In genomic region chr1:40161125-40161887, GRCh38 we compare ENCODE assay signal across 8 cellular contexts. TPM values are rescaled to one million over a fixed set of nuclear protein-coding genes. Genes with fewer than 3 reads are reported as not detected.
DNase-seq lines count a peak whose midpoint lies in the region; ATAC-seq and TF ChIP-seq lines count a peak whose summit lies in the region.

A gene with protein sequence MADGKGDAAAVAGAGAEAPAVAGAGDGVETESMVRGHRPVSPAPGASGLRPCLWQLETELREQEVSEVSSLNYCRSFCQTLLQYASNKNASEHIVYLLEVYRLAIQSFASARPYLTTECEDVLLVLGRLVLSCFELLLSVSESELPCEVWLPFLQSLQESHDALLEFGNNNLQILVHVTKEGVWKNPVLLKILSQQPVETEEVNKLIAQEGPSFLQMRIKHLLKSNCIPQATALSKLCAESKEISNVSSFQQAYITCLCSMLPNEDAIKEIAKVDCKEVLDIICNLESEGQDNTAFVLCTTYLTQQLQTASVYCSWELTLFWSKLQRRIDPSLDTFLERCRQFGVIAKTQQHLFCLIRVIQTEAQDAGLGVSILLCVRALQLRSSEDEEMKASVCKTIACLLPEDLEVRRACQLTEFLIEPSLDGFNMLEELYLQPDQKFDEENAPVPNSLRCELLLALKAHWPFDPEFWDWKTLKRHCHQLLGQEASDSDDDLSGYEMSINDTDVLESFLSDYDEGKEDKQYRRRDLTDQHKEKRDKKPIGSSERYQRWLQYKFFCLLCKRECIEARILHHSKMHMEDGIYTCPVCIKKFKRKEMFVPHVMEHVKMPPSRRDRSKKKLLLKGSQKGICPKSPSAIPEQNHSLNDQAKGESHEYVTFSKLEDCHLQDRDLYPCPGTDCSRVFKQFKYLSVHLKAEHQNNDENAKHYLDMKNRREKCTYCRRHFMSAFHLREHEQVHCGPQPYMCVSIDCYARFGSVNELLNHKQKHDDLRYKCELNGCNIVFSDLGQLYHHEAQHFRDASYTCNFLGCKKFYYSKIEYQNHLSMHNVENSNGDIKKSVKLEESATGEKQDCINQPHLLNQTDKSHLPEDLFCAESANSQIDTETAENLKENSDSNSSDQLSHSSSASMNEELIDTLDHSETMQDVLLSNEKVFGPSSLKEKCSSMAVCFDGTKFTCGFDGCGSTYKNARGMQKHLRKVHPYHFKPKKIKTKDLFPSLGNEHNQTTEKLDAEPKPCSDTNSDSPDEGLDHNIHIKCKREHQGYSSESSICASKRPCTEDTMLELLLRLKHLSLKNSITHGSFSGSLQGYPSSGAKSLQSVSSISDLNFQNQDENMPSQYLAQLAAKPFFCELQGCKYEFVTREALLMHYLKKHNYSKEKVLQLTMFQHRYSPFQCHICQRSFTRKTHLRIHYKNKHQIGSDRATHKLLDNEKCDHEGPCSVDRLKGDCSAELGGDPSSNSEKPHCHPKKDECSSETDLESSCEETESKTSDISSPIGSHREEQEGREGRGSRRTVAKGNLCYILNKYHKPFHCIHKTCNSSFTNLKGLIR (N-terminal part only) (plus strand): TSS chr1:40161387. CDS start chr1:40161400, 13 bp downstream.

- DNase-seq in NCI-H82 (lab: John Stamatoyannopoulos, UW) (peak; percentile 97), dermis microvascular lymphatic vessel endothelial cell (ENCODE audit: low read depth in 2 of 2) (peak; percentile 87 to 95)
- peak; percentile 94 to 95 for DNase-seq in activated CD4-positive, alpha-beta T cell treated with anti-CD3 and anti-CD28 coated beads, Interleukin-2, amount 50 U/mL, for 4 hours
- DNase-seq in stimulated activated CD4-positive, alpha-beta T cell treated with anti-CD3 and anti-CD28 coated beads, Interleukin-4, amount 100 ng/mL, for 1 hour, result peak; percentile 97

- under 1% methylated on average over 62 of the region's 62 CpGs for WGBS in liver

- peak within 1 kb of the TSS; percentile 69 to 95 (median 85) for H3K4me3 ChIP-seq in liver (ENCODE audit: low read depth in 1 of 3, low read length in 3 of 3)

- H3K9ac ChIP-seq in liver (ENCODE audit: low read depth in 1 of 2, low read length in 2 of 2), result peak within 1 kb of the TSS; percentile 99

- H3K36me3 ChIP-seq in liver (ENCODE audit: control insufficient read depth in 4 of 4, insufficient read depth in 3 of 4, low read depth in 1 of 4, low read length in 3 of 4), result no peaks in the 10 kb centered on the region

- peaks cover 6 to 33% (median 21%) of the 10 kb centered on the region in 4 donors for H3K4me1 ChIP-seq in liver (ENCODE audit: control insufficient read depth in 4 of 4, insufficient read depth in 4 of 4, low read length in 3 of 4)

- H3K27me3 ChIP-seq in liver (ENCODE audit: control insufficient read depth in 4 of 4, insufficient read depth in 4 of 4, low read length in 3 of 4), result no peaks in the 10 kb centered on the region

- H3K27ac ChIP-seq in C4-2B, result peak within 1 kb of the TSS; percentile 89
- peak within 1 kb of the TSS; percentile 81 to 98 for H3K27ac ChIP-seq in liver (ENCODE audit: low read depth in 1 of 2, low read length in 2 of 2)

- TF ChIP-seq CTCF in C4-2B (conservative IDR thresholded peaks at IDR 0.05) (no peak), liver (IDR thresholded peaks at IDR 0.05; ENCODE audit: low read depth, low read length, missing input control) (peak; percentile 6)

- TF ChIP-seq RAD21 in liver (IDR thresholded peaks at IDR 0.05), result peak in 1 of 2 donors; percentile 11

- H3K9me3 ChIP-seq in liver (ENCODE audit: control insufficient read depth in 4 of 4, low read length in 3 of 4), result no peaks in the 10 kb centered on the region

- peak; percentile 93 for ATAC-seq in GM19397 (IDR thresholded peaks at IDR 0.05; ENCODE audit: unreplicated experiment)
- ATAC-seq in HG03565 (IDR thresholded peaks at IDR 0.05; ENCODE audit: unreplicated experiment), result peak; percentile 81

TF ChIP-seq in liver, 16 proteins besides CTCF, POLR2A, EP300 and RAD21:
- TF ChIP-seq FOXA1 (IDR thresholded peaks at IDR 0.05), result no peak
- TF ChIP-seq TAF1 (conservative IDR thresholded peaks at IDR 0.05), result peak; percentile 56
- no peak for TF ChIP-seq HNF4G (IDR thresholded peaks at IDR 0.05)
- peak in 1 of 2 donors; percentile 21 for TF ChIP-seq JUND (IDR thresholded peaks at IDR 0.05)
- TF ChIP-seq, protein P1, sequence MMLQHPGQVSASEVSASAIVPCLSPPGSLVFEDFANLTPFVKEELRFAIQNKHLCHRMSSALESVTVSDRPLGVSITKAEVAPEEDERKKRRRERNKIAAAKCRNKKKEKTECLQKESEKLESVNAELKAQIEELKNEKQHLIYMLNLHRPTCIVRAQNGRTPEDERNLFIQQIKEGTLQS (IDR thresholded peaks at IDR 0.05), result no peak
- peak in 1 of 2 donors; percentile 72 for TF ChIP-seq GABPA (IDR thresholded peaks at IDR 0.05 in 1 of 2, conservative IDR thresholded peaks at IDR 0.05 in 1 of 2)
- TF ChIP-seq NR2F2 (IDR thresholded peaks at IDR 0.05), result peak; percentile 84
- TF ChIP-seq ZBTB33 (IDR thresholded peaks at IDR 0.05), result no peak
- peak; percentile 78 for TF ChIP-seq SP1 (IDR thresholded peaks at IDR 0.05)
- peak in 1 of 2 donors; percentile 18 for TF ChIP-seq HNF4A (conservative IDR thresholded peaks at IDR 0.05)
- peak; percentile 95 to 99 for TF ChIP-seq EGR1 (IDR thresholded peaks at IDR 0.05; ENCODE audit: low read depth in 2 of 2)
- TF ChIP-seq RXRA (IDR thresholded peaks at IDR 0.05), result peak; percentile 54 to 58
- TF ChIP-seq, protein P2, sequence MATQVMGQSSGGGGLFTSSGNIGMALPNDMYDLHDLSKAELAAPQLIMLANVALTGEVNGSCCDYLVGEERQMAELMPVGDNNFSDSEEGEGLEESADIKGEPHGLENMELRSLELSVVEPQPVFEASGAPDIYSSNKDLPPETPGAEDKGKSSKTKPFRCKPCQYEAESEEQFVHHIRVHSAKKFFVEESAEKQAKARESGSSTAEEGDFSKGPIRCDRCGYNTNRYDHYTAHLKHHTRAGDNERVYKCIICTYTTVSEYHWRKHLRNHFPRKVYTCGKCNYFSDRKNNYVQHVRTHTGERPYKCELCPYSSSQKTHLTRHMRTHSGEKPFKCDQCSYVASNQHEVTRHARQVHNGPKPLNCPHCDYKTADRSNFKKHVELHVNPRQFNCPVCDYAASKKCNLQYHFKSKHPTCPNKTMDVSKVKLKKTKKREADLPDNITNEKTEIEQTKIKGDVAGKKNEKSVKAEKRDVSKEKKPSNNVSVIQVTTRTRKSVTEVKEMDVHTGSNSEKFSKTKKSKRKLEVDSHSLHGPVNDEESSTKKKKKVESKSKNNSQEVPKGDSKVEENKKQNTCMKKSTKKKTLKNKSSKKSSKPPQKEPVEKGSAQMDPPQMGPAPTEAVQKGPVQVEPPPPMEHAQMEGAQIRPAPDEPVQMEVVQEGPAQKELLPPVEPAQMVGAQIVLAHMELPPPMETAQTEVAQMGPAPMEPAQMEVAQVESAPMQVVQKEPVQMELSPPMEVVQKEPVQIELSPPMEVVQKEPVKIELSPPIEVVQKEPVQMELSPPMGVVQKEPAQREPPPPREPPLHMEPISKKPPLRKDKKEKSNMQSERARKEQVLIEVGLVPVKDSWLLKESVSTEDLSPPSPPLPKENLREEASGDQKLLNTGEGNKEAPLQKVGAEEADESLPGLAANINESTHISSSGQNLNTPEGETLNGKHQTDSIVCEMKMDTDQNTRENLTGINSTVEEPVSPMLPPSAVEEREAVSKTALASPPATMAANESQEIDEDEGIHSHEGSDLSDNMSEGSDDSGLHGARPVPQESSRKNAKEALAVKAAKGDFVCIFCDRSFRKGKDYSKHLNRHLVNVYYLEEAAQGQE (IDR thresholded peaks at IDR 0.05), result peak; percentile 10
- TF ChIP-seq, protein P3, sequence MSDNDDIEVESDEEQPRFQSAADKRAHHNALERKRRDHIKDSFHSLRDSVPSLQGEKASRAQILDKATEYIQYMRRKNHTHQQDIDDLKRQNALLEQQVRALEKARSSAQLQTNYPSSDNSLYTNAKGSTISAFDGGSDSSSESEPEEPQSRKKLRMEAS (IDR thresholded peaks at IDR 0.05), result no peak
- TF ChIP-seq YY1 (IDR thresholded peaks at IDR 0.05), result peak; percentile 99
- TF ChIP-seq FOXA2 (IDR thresholded peaks at IDR 0.05), result no peak

RNA-seq across cellular contexts. Expression of the gene that starts here (rescaled TPM):
- total RNA-seq in dermis microvascular lymphatic vessel endothelial cell, result 14.1 and 17.1 TPM in 2 replicates
- total RNA-seq in liver, result 10 to 100 TPM; 10.2 to 13.4 TPM
- polyA plus RNA-seq in liver, result 1 to 10 TPM; 1.7 to 2.5 TPM

Comparison
In these comparisons a context has a peak if more than half of its experiments do, and no peak if none do; other contexts are left out.
1. Peak in every context shown above with its lines: DNase-seq, ATAC-seq, H3K4me3 ChIP-seq and H3K27ac ChIP-seq.